Comparison of ENCODE assay signal across 1 cellular context in genomic region chr6:143973097-143973979, GRCh38.
A peak's percentile ranks its signal among the peaks of the same experiment; 100 is the strongest.
TF ChIP-seq lines count a peak whose summit lies in the region.

No MANE protein-coding gene starts in this region.

TF ChIP-seq in WTC11, 78 proteins besides CTCF, POLR2A, EP300 and RAD21 (continued from another document and continues in another):
- TF ChIP-seq ERG (CRISPR knock-in tag; IDR thresholded peaks at IDR 0.05) (no peak), ATF6 (CRISPR knock-in tag; IDR thresholded peaks at IDR 0.05) (no peak), PRDM15 (CRISPR knock-in tag; IDR thresholded peaks at IDR 0.05) (no peak), GABPB1 (CRISPR knock-in tag; IDR thresholded peaks at IDR 0.05) (no peak), IRF1 (CRISPR knock-in tag; IDR thresholded peaks at IDR 0.05) (0 out of 2 replicates have a peak, but pooled peaks have one; percentile 50), EMX1 (CRISPR knock-in tag; IDR thresholded peaks at IDR 0.05) (no peak), MAX (CRISPR knock-in tag; IDR thresholded peaks at IDR 0.05) (no peak; the same call in none of the 2 replicates), TEAD4 (CRISPR knock-in tag; IDR thresholded peaks at IDR 0.05) (no peak; the same call in 1 of the 2 replicates), ZNF263 (CRISPR knock-in tag; IDR thresholded peaks at IDR 0.05; ENCODE audit: low read depth) (no peak), ESRRA (CRISPR knock-in tag; IDR thresholded peaks at IDR 0.05; ENCODE audit: borderline replicate concordance) (no peak), TP53 (CRISPR knock-in tag; IDR thresholded peaks at IDR 0.05) (no peak), ARID4B (CRISPR knock-in tag; IDR thresholded peaks at IDR 0.05; ENCODE audit: borderline replicate concordance) (peak; percentile 64; the same call in 1 of the 2 replicates), NFATC4 (CRISPR knock-in tag; IDR thresholded peaks at IDR 0.05) (no peak), CREM (CRISPR knock-in tag; IDR thresholded peaks at IDR 0.05) (no peak), NFYB (CRISPR knock-in tag; conservative IDR thresholded peaks at IDR 0.05; ENCODE audit: low read depth) (no peak), ZBTB43 (CRISPR knock-in tag; IDR thresholded peaks at IDR 0.05) (no peak), IRF2 (CRISPR knock-in tag; IDR thresholded peaks at IDR 0.05; ENCODE audit: borderline replicate concordance, low read depth) (no peak), ZNF121 (CRISPR knock-in tag; IDR thresholded peaks at IDR 0.05) (no peak), GTF2I (CRISPR knock-in tag; conservative IDR thresholded peaks at IDR 0.05) (peak; percentile 67; the same call in 1 of the 2 replicates), MXD4 (CRISPR knock-in tag; IDR thresholded peaks at IDR 0.05; ENCODE audit: borderline replicate concordance) (no peak), NR2C2 (CRISPR knock-in tag; IDR thresholded peaks at IDR 0.05) (no peak), ZSCAN18 (CRISPR knock-in tag; IDR thresholded peaks at IDR 0.05) (no peak), ZBTB21 (CRISPR knock-in tag; IDR thresholded peaks at IDR 0.05; ENCODE audit: borderline replicate concordance) (no peak), ZNF423 (CRISPR knock-in tag; IDR thresholded peaks at IDR 0.05) (no peak), JUN (CRISPR knock-in tag; IDR thresholded peaks at IDR 0.05) (no peak), PREB (CRISPR knock-in tag; IDR thresholded peaks at IDR 0.05; ENCODE audit: borderline replicate concordance) (no peak), ATF2 (CRISPR knock-in tag; IDR thresholded peaks at IDR 0.05; ENCODE audit: borderline replicate concordance, low read depth) (no peak), AFF4 (CRISPR knock-in tag; IDR thresholded peaks at IDR 0.05; ENCODE audit: borderline replicate concordance) (no peak)
